In genomic region chr1:56709269-56709880, GRCh38 we compare ENCODE assay signal across 8 cellular contexts.
DNase-seq lines count a peak whose midpoint lies in the region; ATAC-seq and TF ChIP-seq lines count a peak whose summit lies in the region.

No MANE protein-coding gene starts in this region.

- ATAC-seq in GM21423 (IDR thresholded peaks at IDR 0.05; ENCODE audit: unreplicated experiment) (peak; percentile 53), SK-N-SH treated with all-trans-retinoic acid at 6 μM for 48 hours (peak; percentile 85), GM19395 (IDR thresholded peaks at IDR 0.05; ENCODE audit: unreplicated experiment) (no peak)

- peak; percentile 50 for TF ChIP-seq CTCF in fibroblast of villous mesenchyme (IDR thresholded peaks at IDR 0.05; ENCODE audit: insufficient read depth, low read depth, low read length)

- peak; percentile 79 for DNase-seq in DMS 273 (lab: John Stamatoyannopoulos, UW; ENCODE audit: unreplicated experiment)
- DNase-seq in NCI-H1092 (lab: John Stamatoyannopoulos, UW), result peak; percentile 10
- peak; percentile 62 for DNase-seq in fibroblast of villous mesenchyme (ENCODE audit: low read depth)
- DNase-seq in pons (ENCODE audit: low spot score), result peak; percentile 78
- DNase-seq in cortex of kidney (lab: John Stamatoyannopoulos, UW), result no peak

- no peak overlapping the region for H3K4me3 ChIP-seq in fibroblast of villous mesenchyme (ENCODE audit: low read depth, low read length)

TF ChIP-seq in SK-N-SH treated with all-trans-retinoic acid at 6 μM for 48 hours, 23 proteins besides CTCF, POLR2A, EP300 and RAD21:
- TF ChIP-seq POU6F1 (CRISPR knock-in tag; IDR thresholded peaks at IDR 0.05; ENCODE audit: borderline replicate concordance, low read depth), result no peak
- TF ChIP-seq ESRRG (CRISPR knock-in tag; IDR thresholded peaks at IDR 0.05), result no peak
TF ChIP-seq in SK-N-SH treated with all-trans-retinoic acid at 6 μM for 48 hours: peak in this region for 0.
